2 cellular contexts compared by ENCODE assay signal in genomic region chr1:151994956-151995355, GRCh38.
A peak's percentile ranks its signal among the peaks of the same experiment; 100 is the strongest.
TF ChIP-seq lines count a peak whose summit lies in the region.

No MANE protein-coding gene starts in this region.

TF ChIP-seq in liver, 16 proteins besides CTCF, POLR2A, EP300 and RAD21:
- no peak for TF ChIP-seq FOXA1 (IDR thresholded peaks at IDR 0.05)
- TF ChIP-seq, protein P1, sequence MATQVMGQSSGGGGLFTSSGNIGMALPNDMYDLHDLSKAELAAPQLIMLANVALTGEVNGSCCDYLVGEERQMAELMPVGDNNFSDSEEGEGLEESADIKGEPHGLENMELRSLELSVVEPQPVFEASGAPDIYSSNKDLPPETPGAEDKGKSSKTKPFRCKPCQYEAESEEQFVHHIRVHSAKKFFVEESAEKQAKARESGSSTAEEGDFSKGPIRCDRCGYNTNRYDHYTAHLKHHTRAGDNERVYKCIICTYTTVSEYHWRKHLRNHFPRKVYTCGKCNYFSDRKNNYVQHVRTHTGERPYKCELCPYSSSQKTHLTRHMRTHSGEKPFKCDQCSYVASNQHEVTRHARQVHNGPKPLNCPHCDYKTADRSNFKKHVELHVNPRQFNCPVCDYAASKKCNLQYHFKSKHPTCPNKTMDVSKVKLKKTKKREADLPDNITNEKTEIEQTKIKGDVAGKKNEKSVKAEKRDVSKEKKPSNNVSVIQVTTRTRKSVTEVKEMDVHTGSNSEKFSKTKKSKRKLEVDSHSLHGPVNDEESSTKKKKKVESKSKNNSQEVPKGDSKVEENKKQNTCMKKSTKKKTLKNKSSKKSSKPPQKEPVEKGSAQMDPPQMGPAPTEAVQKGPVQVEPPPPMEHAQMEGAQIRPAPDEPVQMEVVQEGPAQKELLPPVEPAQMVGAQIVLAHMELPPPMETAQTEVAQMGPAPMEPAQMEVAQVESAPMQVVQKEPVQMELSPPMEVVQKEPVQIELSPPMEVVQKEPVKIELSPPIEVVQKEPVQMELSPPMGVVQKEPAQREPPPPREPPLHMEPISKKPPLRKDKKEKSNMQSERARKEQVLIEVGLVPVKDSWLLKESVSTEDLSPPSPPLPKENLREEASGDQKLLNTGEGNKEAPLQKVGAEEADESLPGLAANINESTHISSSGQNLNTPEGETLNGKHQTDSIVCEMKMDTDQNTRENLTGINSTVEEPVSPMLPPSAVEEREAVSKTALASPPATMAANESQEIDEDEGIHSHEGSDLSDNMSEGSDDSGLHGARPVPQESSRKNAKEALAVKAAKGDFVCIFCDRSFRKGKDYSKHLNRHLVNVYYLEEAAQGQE (IDR thresholded peaks at IDR 0.05): peak; percentile 87

TF ChIP-seq in HepG2, 621 proteins besides CTCF, POLR2A, EP300 and RAD21:
- TF ChIP-seq SALL2 (CRISPR knock-in tag; IDR thresholded peaks at IDR 0.05) (no peak), RFXANK (CRISPR knock-in tag; IDR thresholded peaks at IDR 0.05) (no peak), ZFP41 (CRISPR knock-in tag; IDR thresholded peaks at IDR 0.05; ENCODE audit: borderline replicate concordance) (no peak), ZNF607 (CRISPR knock-in tag; IDR thresholded peaks at IDR 0.05; ENCODE audit: borderline replicate concordance) (no peak), JUND (CRISPR knock-in tag; IDR thresholded peaks at IDR 0.05) (no peak), PTBP1 (IDR thresholded peaks at IDR 0.05; ENCODE audit: low read depth, low read length, poor library complexity, severe bottlenecking) (no peak), ZNF329 (CRISPR knock-in tag; IDR thresholded peaks at IDR 0.05; ENCODE audit: low read depth) (no peak), YEATS4 (CRISPR knock-in tag; IDR thresholded peaks at IDR 0.05; ENCODE audit: borderline replicate concordance) (no peak), SRF (IDR thresholded peaks at IDR 0.05; ENCODE audit: low read depth, low read length) (no peak), CHD2 (IDR thresholded peaks at IDR 0.05; ENCODE audit: low read depth, low read length) (no peak)
- TF ChIP-seq, protein P2, sequence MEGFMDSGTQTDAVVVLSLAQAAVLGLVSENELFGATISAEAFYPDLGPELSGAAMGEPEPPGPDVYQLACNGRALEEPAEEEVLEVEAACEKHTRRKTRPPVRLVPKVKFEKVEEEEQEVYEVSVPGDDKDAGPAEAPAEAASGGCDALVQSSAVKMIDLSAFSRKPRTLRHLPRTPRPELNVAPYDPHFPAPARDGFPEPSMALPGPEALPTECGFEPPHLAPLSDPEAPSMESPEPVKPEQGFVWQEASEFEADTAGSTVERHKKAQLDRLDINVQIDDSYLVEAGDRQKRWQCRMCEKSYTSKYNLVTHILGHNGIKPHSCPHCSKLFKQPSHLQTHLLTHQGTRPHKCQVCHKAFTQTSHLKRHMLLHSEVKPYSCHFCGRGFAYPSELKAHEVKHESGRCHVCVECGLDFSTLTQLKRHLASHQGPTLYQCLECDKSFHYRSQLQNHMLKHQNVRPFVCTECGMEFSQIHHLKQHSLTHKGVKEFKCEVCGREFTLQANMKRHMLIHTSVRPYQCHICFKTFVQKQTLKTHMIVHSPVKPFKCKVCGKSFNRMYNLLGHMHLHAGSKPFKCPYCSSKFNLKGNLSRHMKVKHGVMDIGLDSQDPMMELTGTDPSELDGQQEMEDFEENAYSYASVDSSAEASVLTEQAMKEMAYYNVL (CRISPR knock-in tag; IDR thresholded peaks at IDR 0.05; ENCODE audit: borderline replicate concordance): no peak
